8 cellular contexts compared by ENCODE assay signal in the genomic region with DNA sequence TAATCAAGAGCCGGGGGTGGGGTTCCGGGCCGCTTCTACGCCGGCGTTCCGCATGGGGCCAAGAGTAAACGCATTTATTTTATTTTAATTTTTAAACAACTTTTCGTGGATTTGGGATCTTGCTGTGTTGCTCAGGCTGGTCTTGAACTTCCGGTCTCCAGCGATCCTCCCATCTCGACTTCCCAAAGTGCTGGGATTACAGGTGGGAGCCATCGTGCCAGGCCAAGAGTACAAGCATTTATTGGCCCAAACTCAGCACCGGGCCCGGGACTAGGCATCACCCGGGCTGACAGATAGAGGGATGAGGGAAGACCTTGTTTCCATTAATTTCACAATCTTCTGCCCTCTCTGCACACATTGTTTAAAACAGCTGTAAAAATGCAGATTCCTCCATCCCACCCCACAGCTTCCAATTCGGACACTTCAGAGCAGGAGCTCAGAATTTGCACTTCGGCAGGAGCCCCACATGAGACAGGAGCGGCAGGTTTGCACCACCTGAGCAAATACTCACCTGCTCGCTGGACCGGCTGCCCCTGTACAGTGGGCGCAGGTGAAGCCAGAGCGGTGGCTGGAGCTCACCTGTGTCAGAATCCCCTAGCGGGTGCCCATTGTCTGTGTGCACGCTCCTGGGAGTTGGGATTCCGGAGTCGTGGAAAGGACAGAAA. TPM values are rescaled to one million over a fixed set of nuclear protein-coding genes. Genes with fewer than 3 reads are reported as not detected.
DNase-seq lines count a peak whose midpoint lies in the region; ATAC-seq and TF ChIP-seq lines count a peak whose summit lies in the region.

No MANE protein-coding gene starts in this region.

- H3K4me3 Mint-ChIP-seq in activated T-cell treated with anti-CD3 and anti-CD28 coated beads, Interleukin-2, amount 50 U/mL, for 4 hours, result peak overlapping the region; percentile 57

- H3K36me3 ChIP-seq in WERI-Rb-1, result peaks cover 6% of the 10 kb centered on the region; the same call in 1 of the 2 replicates
- 0 out of 2 replicates have a peak, but pooled peaks cover 2% of the 10 kb centered on the region for H3K36me3 ChIP-seq in iPS DF 6.9 (ENCODE audit: control insufficient read depth, insufficient read depth, low read length)
- no peaks in the 10 kb centered on the region for H3K36me3 ChIP-seq in testis (ENCODE audit: low read depth, missing control alignments)

- H3K4me3 ChIP-seq in WERI-Rb-1 (ENCODE audit: low read depth, low read length) (peak overlapping the region; percentile 39), iPS DF 6.9 (ENCODE audit: low read length) (peak overlapping the region; percentile 7; the same call in 1 of the 2 replicates), testis (peak overlapping the region; percentile 43 to 53)

- H3K9me3 Mint-ChIP-seq in activated T-cell treated with anti-CD3 and anti-CD28 coated beads, Interleukin-2, amount 50 U/mL, for 4 hours, result no peaks in the 10 kb centered on the region

- H3K27ac ChIP-seq in WERI-Rb-1 (no peak overlapping the region; the same call in 1 of the 2 replicates), iPS DF 6.9 (ENCODE audit: low read length) (no peak overlapping the region), testis (no peak overlapping the region)

- H3K4me1 ChIP-seq in iPS DF 6.9 (ENCODE audit: control insufficient read depth, insufficient read depth, low read length) (peaks cover 3% of the 10 kb centered on the region; the same call in 1 of the 2 replicates), testis (no peaks in the 10 kb centered on the region)

- no peak for TF ChIP-seq POLR2A in testis (IDR thresholded peaks at IDR 0.05)

- H3K27me3 Mint-ChIP-seq in activated T-cell treated with anti-CD3 and anti-CD28 coated beads, Interleukin-2, amount 50 U/mL, for 4 hours (ENCODE audit: low read depth), result peaks cover 9% of the 10 kb centered on the region

- H3K27me3 ChIP-seq in WERI-Rb-1 (ENCODE audit: insufficient read depth, low read depth, severe bottlenecking), result no peaks in the 10 kb centered on the region
- no peaks in the 10 kb centered on the region for H3K27me3 ChIP-seq in iPS DF 6.9 (ENCODE audit: control insufficient read depth, insufficient read depth, low read length)
- H3K27me3 ChIP-seq in testis, result no peaks in the 10 kb centered on the region

- intact Hi-C loops in testis (cut with DNase I; ENCODE audit: low total_unique reads), result no loop called here

- TF ChIP-seq CTCF in WERI-Rb-1 (IDR thresholded peaks at IDR 0.05; ENCODE audit: low read depth, low read length), result no peak
- no peak for TF ChIP-seq CTCF in testis (IDR thresholded peaks at IDR 0.05)

- H3K9me3 ChIP-seq in WERI-Rb-1 (ENCODE audit: severe bottlenecking) (no peaks in the 10 kb centered on the region), iPS DF 6.9 (ENCODE audit: control insufficient read depth, insufficient read depth, low read length) (no peaks in the 10 kb centered on the region), testis (no peaks in the 10 kb centered on the region)

- DNase-seq in activated T-cell treated with anti-CD3 and anti-CD28 coated beads, Interleukin-2, amount 50 U/mL, for 4 hours, result no peak
- DNase-seq in activated T-cell treated with anti-CD3 and anti-CD28 coated beads, Interleukin-2, amount 50 U/mL, for 48 hours, result no peak
- DNase-seq in WERI-Rb-1 (no peak), iPS DF 6.9 (ENCODE audit: low read depth, low spot score) (no peak), testis (no peak), SKM-1 (lab: John Stamatoyannopoulos, UW; ENCODE audit: unreplicated experiment) (no peak)
- no peak for DNase-seq in stimulated activated CD4-positive, alpha-beta T cell treated with anti-CD3 and anti-CD28 coated beads, Interleukin-2, amount 100 ng/mL, for 48 hours

- ATAC-seq in activated T-cell treated with anti-CD3 and anti-CD28 coated beads, Interleukin-2, amount 50 U/mL, for 4 hours, result no peak
- no peak for ATAC-seq in GM18873 (IDR thresholded peaks at IDR 0.05; ENCODE audit: low FRiP score, unreplicated experiment)

- H3K4me1 Mint-ChIP-seq in activated T-cell treated with anti-CD3 and anti-CD28 coated beads, Interleukin-2, amount 50 U/mL, for 4 hours (ENCODE audit: low read depth), result peaks cover 6% of the 10 kb centered on the region

- H3K36me3 Mint-ChIP-seq in activated T-cell treated with anti-CD3 and anti-CD28 coated beads, Interleukin-2, amount 50 U/mL, for 4 hours (ENCODE audit: insufficient read depth), result peaks cover 3% of the 10 kb centered on the region

- WGBS in iPS DF 6.9 (ENCODE audit: insufficient coverage, insufficient read length), result no CpG with 5 or more reads among the region's 27 CpGs
- WGBS in testis, 2 donors, result 38 to 44% methylated on average over 19 to 27 of the region's 27 CpGs

RNA-seq across cellular contexts. Expression of a gene that starts 0.7 kb away (rescaled TPM):
- 10 to 100 TPM; 60.6 to 65.8 (median 62.7) TPM for total RNA-seq in activated T-cell treated with anti-CD3 and anti-CD28 coated beads, Interleukin-2, amount 50 U/mL, for 4 hours
- total RNA-seq in testis, result 10 to 100 TPM in 1 of 2 donors, 1 to 10 TPM in 1; 8.9 to 13.8 TPM
- polyA plus RNA-seq in testis (ENCODE audit: insufficient read depth, low read depth, low replicate concordance), result 11.8 TPM

Comparison
In these comparisons a context has a peak if more than half of its experiments do, and no peak if none do; other contexts are left out.
1. RNA of a gene that starts 0.7 kb away (total RNA-seq): 60.6 to 65.8 TPM in activated T-cell treated with anti-CD3 and anti-CD28 coated beads, Interleukin-2, amount 50 U/mL, for 4 hours; 8.9 to 13.8 TPM in testis; every median in the first group is over 4 times any median in the second.
2. Peak in every context shown above with its lines, with median percentiles within 50 percentile points of each other: H3K4me3 ChIP-seq.